ENCODE assay signal across 17 cellular contexts in genomic region chr19:38712161-38712748, GRCh38. TPM values are rescaled to one million over a fixed set of nuclear protein-coding genes. Genes with fewer than 3 reads are reported as not detected.
A peak's percentile ranks its signal among the peaks of the same experiment; 100 is the strongest.
DNase-seq lines count a peak whose midpoint lies in the region; ATAC-seq and TF ChIP-seq lines count a peak whose summit lies in the region.
"Had no signal": no experiment of that assay in that cellular context is flagged by ENCODE, and none has a peak within 500 bp of the region (broad histone marks: within the 10 kb centered on the region; RNA-seq: fewer than 3 reads in every experiment).

No MANE protein-coding gene starts in this region.

- H3K4me1 Mint-ChIP-seq in HFFc6 (ENCODE audit: low read depth) = peaks cover 40% of the 10 kb centered on the region

- ATAC-seq in HG02642 (IDR thresholded peaks at IDR 0.05; ENCODE audit: poor library complexity, unreplicated experiment) = no peak
- ATAC-seq: activated T-cell treated with anti-CD3 and anti-CD28 coated beads, Interleukin-2, amount 50 U/mL, for 72 hours; natural killer cell had no signal

- H3K36me3 ChIP-seq in stomach smooth muscle (ENCODE audit: control insufficient read depth in 2 of 2, insufficient read depth in 2 of 2, low read length in 2 of 2) = peaks cover 41 to 55% of the 10 kb centered on the region in 2 donors

- DNase-seq in HFFc6 = no peak
- DNase-seq in myocyte (ENCODE audit: low read depth) = peak; percentile 82
- DNase-seq in HUDEP-2 (lab: John Stamatoyannopoulos, UW; ENCODE audit: unreplicated experiment in 76 of 76) = no peak
- no peak for DNase-seq in activated CD4-positive, alpha-beta T cell treated with anti-CD3 and anti-CD28 coated beads for 1 hour
- no peak for DNase-seq in NCI-H2171 treated with DMSO at 0.1 percent for 48 hours (lab: John Stamatoyannopoulos, UW)
- DNase-seq: activated T-cell treated with anti-CD3 and anti-CD28 coated beads, Interleukin-2, amount 50 U/mL, for 72 hours; amniotic stem cell; effector CD8-positive, alpha-beta T cell; natural killer cell; NCI-H1048; OCI-M1; stimulated activated CD4-positive, alpha-beta T cell treated with anti-CD3 and anti-CD28 coated beads, Interleukin-12 subunit alpha, Interleukin-12 subunit beta, amount 100 ng/mL, for 4 hours had no signal

- H3K27me3 ChIP-seq in stomach smooth muscle (ENCODE audit: control insufficient read depth in 1 of 2, insufficient read depth in 2 of 2, low read length in 2 of 2) = no peaks in the 10 kb centered on the region
- H3K27me3 ChIP-seq: BLaER1 had no signal

- H3K4me3 ChIP-seq in stomach smooth muscle (ENCODE audit: low read length in 2 of 2) = peak overlapping the region in 1 of 2 donors; percentile 15
- H3K4me3 ChIP-seq: BLaER1 had no signal

- H3K4me3 Mint-ChIP-seq in HFFc6 = peak overlapping the region; percentile 58; the same call in 1 of the 2 replicates
- H3K4me3 Mint-ChIP-seq: activated T-cell treated with anti-CD3 and anti-CD28 coated beads, Interleukin-2, amount 50 U/mL, for 72 hours; natural killer cell had no signal

- peaks cover 11% of the 10 kb centered on the region; the same call in 1 of the 2 replicates for H3K9me3 Mint-ChIP-seq in HFFc6
- H3K9me3 Mint-ChIP-seq: activated T-cell treated with anti-CD3 and anti-CD28 coated beads, Interleukin-2, amount 50 U/mL, for 72 hours; natural killer cell had no signal

- H3K9ac ChIP-seq in stomach smooth muscle (ENCODE audit: low read length in 2 of 2) = peak overlapping the region; percentile 13 to 42
- H3K9ac ChIP-seq: BLaER1 had no signal

- TF ChIP-seq CTCF in HFFc6 (IDR thresholded peaks at IDR 0.05) = no peak

- H3K27me3 Mint-ChIP-seq in HFFc6 (ENCODE audit: insufficient read depth) = peaks cover 39% of the 10 kb centered on the region

- H3K27ac Mint-ChIP-seq in HFFc6 = peak overlapping the region; percentile 89
- H3K27ac Mint-ChIP-seq: activated T-cell treated with anti-CD3 and anti-CD28 coated beads, Interleukin-2, amount 50 U/mL, for 72 hours; natural killer cell had no signal

- peaks cover 40% of the 10 kb centered on the region for H3K36me3 Mint-ChIP-seq in HFFc6 (ENCODE audit: low read depth)
- H3K36me3 Mint-ChIP-seq: natural killer cell had no signal

- H3K4me1 ChIP-seq in stomach smooth muscle (ENCODE audit: control insufficient read depth, insufficient read depth, low read length) = peaks cover 84% of the 10 kb centered on the region
- H3K4me1 ChIP-seq: BLaER1 had no signal

- peak overlapping the region; percentile 82 for H3K27ac ChIP-seq in cingulate gyrus (ENCODE audit: low read depth, low read length)
- H3K27ac ChIP-seq in stomach smooth muscle (ENCODE audit: low read length) = peak overlapping the region; percentile 84
- H3K27ac ChIP-seq: BLaER1 had no signal

- H3K9me3 ChIP-seq in stomach smooth muscle (ENCODE audit: control insufficient read depth in 2 of 2, low read length in 2 of 2) = no peaks in the 10 kb centered on the region
- H3K9me3 ChIP-seq: BLaER1 had no signal

RNA-seq across cellular contexts. Expression of gene CAPN12, which starts 32.0 kb away (rescaled TPM):
- total RNA-seq in HFFc6 (2021; fragmentation: NEBNext Ultra II Directional; extraction: Animal tissue kit (Norgen Biotek cat#: 25700)) = under 1 TPM; 0.09 to 0.45 (median 0.19) TPM
- 0.21 TPM in 1 of 2 replicates, not detected in the other for total RNA-seq in myocyte
- 0.29 TPM for polyA plus RNA-seq in myocyte (2012)
- total RNA-seq: Daoy had no signal
